Comparison of ENCODE assay signal across 19 cellular contexts in genomic region chr10:12459776-12460175, GRCh38.
"Had no signal": no experiment of that assay in that cellular context is flagged by ENCODE, and none has a peak within 500 bp of the region (broad histone marks: within the 10 kb centered on the region; RNA-seq: fewer than 3 reads in every experiment).

No MANE protein-coding gene starts in this region.

- H3K27me3 ChIP-seq: spleen, upper lobe of right lung had no signal

- H3K36me3 ChIP-seq: spleen, upper lobe of right lung had no signal

- H3K4me1 ChIP-seq: psoas muscle, upper lobe of right lung had no signal

- H3K27me3 Mint-ChIP-seq: activated CD4-positive, alpha-beta memory T cell treated with anti-CD3 and anti-CD28 coated beads for 36 hours; naive thymus-derived CD8-positive, alpha-beta T cell had no signal

- H3K27ac Mint-ChIP-seq: activated CD4-positive, alpha-beta memory T cell treated with anti-CD3 and anti-CD28 coated beads for 36 hours; activated naive CD8-positive, alpha-beta T cell treated with anti-CD3 and anti-CD28 coated beads, Interleukin-2, amount 10 ng/mL, durations not matched to agents 7 days and 5 days; immature natural killer cell; naive thymus-derived CD8-positive, alpha-beta T cell had no signal

- H3K9me3 ChIP-seq: psoas muscle, spleen, upper lobe of right lung had no signal

- H3K9me3 Mint-ChIP-seq: activated naive CD8-positive, alpha-beta T cell treated with anti-CD3 and anti-CD28 coated beads, Interleukin-2, amount 10 ng/mL, durations not matched to agents 7 days and 5 days; immature natural killer cell; naive thymus-derived CD8-positive, alpha-beta T cell had no signal

- H3K36me3 Mint-ChIP-seq: activated naive CD8-positive, alpha-beta T cell treated with anti-CD3 and anti-CD28 coated beads, Interleukin-2, amount 10 ng/mL, durations not matched to agents 7 days and 5 days had no signal

- H3K4me3 ChIP-seq: lung, psoas muscle, spleen, upper lobe of right lung had no signal

- DNase-seq: activated CD4-positive, alpha-beta memory T cell treated with anti-CD3 and anti-CD28 coated beads for 36 hours; activated CD4-positive, CD25-positive, alpha-beta regulatory T cell treated with anti-CD3 and anti-CD28 coated beads, Interleukin-2, amount 50 U/mL, for 72 hours; activated gamma-delta T cell treated with Interleukin-2 at 50 U/mL for 16 hours; activated naive CD8-positive, alpha-beta T cell treated with anti-CD3 and anti-CD28 coated beads, Interleukin-2, amount 10 ng/mL, durations not matched to agents 7 days and 5 days; activated T-cell treated with anti-CD3 and anti-CD28 coated beads, Interleukin-2, amount 50 U/mL, for 48 hours; aorta; dermis blood vessel endothelial cell; foreskin fibroblast; immature natural killer cell; naive thymus-derived CD8-positive, alpha-beta T cell; psoas muscle; spleen; stimulated activated CD4-positive, alpha-beta T cell treated with anti-CD3 and anti-CD28 coated beads, Interleukin-1b, Interleukin-23, amount 100 ng/mL, for 48 hours; stimulated activated naive CD4-positive, alpha-beta T cell; SW 1271; T-helper 9 cell; upper lobe of right lung had no signal

- ATAC-seq: naive thymus-derived CD8-positive, alpha-beta T cell; psoas muscle; sciatic nerve; upper lobe of right lung had no signal

- H3K4me3 Mint-ChIP-seq: activated CD4-positive, alpha-beta memory T cell treated with anti-CD3 and anti-CD28 coated beads for 36 hours; activated naive CD8-positive, alpha-beta T cell treated with anti-CD3 and anti-CD28 coated beads, Interleukin-2, amount 10 ng/mL, durations not matched to agents 7 days and 5 days; immature natural killer cell; naive thymus-derived CD8-positive, alpha-beta T cell had no signal

- H3K27ac ChIP-seq: psoas muscle, spleen, upper lobe of right lung had no signal
